19 cellular contexts compared by ENCODE assay signal in the genomic region with DNA sequence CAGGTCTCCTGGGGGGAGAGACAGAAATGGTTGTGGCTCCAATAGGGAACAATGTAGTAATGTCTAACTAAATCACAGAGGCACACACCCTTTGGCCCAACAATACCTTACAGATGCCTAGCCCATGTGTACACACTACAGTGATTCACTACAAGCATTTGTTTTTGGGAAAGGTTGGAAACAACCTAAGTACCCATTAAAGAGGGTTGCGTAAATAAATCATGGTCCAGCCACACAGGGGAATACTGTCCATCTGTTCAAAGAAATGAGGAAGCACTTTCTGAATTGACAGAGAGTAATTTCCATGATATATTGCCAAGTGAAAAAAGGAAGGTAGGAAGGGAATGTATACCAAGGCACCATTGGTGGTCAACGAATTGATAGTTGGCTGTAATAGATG. TPM values are rescaled to one million over a fixed set of nuclear protein-coding genes. Genes with fewer than 3 reads are reported as not detected.
"Had no signal": no experiment of that assay in that cellular context is flagged by ENCODE, and none has a peak within 500 bp of the region (broad histone marks: within the 10 kb centered on the region; RNA-seq: fewer than 3 reads in every experiment).

No MANE protein-coding gene starts in this region.

- H3K36me3 Mint-ChIP-seq: activated CD4-positive, alpha-beta memory T cell treated with anti-CD3 and anti-CD28 coated beads for 36 hours; activated CD8-positive, alpha-beta memory T cell treated with anti-CD3 and anti-CD28 coated beads, Interleukin-2, amount 10 ng/mL, durations not matched to agents 7 days and 5 days; activated naive CD4-positive, alpha-beta T cell treated with anti-CD3 and anti-CD28 coated beads, Interleukin-2, amount 10 ng/mL, durations not matched to agents 7 days and 5 days; type B pancreatic cell had no signal

- H3K4me1 Mint-ChIP-seq: activated CD4-positive, alpha-beta T cell treated with anti-CD3 and anti-CD28 coated beads for 36 hours; activated CD8-positive, alpha-beta memory T cell treated with anti-CD3 and anti-CD28 coated beads, Interleukin-2, amount 10 ng/mL, durations not matched to agents 7 days and 5 days; activated naive CD4-positive, alpha-beta T cell treated with anti-CD3 and anti-CD28 coated beads, Interleukin-2, amount 10 ng/mL, durations not matched to agents 7 days and 5 days had no signal

- H3K9me3 Mint-ChIP-seq: activated CD4-positive, alpha-beta memory T cell treated with anti-CD3 and anti-CD28 coated beads for 36 hours; activated naive CD4-positive, alpha-beta T cell treated with anti-CD3 and anti-CD28 coated beads, Interleukin-2, amount 10 ng/mL, durations not matched to agents 7 days and 5 days; activated T-helper 2 cell treated with anti-CD3 and anti-CD28 coated beads, Interferon-gamma antibody, Interleukin-2, Interleukin-4, amounts not matched to agents 10 μg/mL and 5 μg/mL and 100 μg/mL, durations not matched to agents 14 hours and 24 hours and 36 hours; stimulated activated naive CD8-positive, alpha-beta T cell treated with anti-CD3 and anti-CD28 coated beads, Interleukin-15, Interleukin-2, amounts not matched to agents 100 ng/mL and 50 ng/mL, for 24 hours; type B pancreatic cell had no signal

- H3K4me3 Mint-ChIP-seq: activated CD4-positive, alpha-beta memory T cell treated with anti-CD3 and anti-CD28 coated beads for 36 hours; activated CD4-positive, alpha-beta T cell treated with anti-CD3 and anti-CD28 coated beads for 36 hours; activated CD8-positive, alpha-beta memory T cell treated with anti-CD3 and anti-CD28 coated beads, Interleukin-2, amount 10 ng/mL, durations not matched to agents 7 days and 5 days; activated naive CD4-positive, alpha-beta T cell treated with anti-CD3 and anti-CD28 coated beads, Interleukin-2, amount 10 ng/mL, durations not matched to agents 7 days and 5 days; neural crest cell; stimulated activated naive CD8-positive, alpha-beta T cell treated with anti-CD3 and anti-CD28 coated beads, Interleukin-15, Interleukin-2, amounts not matched to agents 100 ng/mL and 50 ng/mL, for 24 hours; type B pancreatic cell had no signal

- H3K27ac Mint-ChIP-seq: activated CD4-positive, alpha-beta memory T cell treated with anti-CD3 and anti-CD28 coated beads for 36 hours; activated CD4-positive, alpha-beta T cell treated with anti-CD3 and anti-CD28 coated beads for 36 hours; activated CD8-positive, alpha-beta memory T cell treated with anti-CD3 and anti-CD28 coated beads, Interleukin-2, amount 10 ng/mL, durations not matched to agents 7 days and 5 days; activated naive CD4-positive, alpha-beta T cell treated with anti-CD3 and anti-CD28 coated beads, Interleukin-2, amount 10 ng/mL, durations not matched to agents 7 days and 5 days; activated T-helper 2 cell treated with anti-CD3 and anti-CD28 coated beads, Interferon-gamma antibody, Interleukin-2, Interleukin-4, amounts not matched to agents 10 μg/mL and 5 μg/mL and 100 μg/mL, durations not matched to agents 14 hours and 24 hours and 36 hours; stimulated activated naive CD8-positive, alpha-beta T cell treated with anti-CD3 and anti-CD28 coated beads, Interleukin-15, Interleukin-2, amounts not matched to agents 100 ng/mL and 50 ng/mL, for 24 hours; type B pancreatic cell had no signal

- DNase-seq: activated CD4-positive, alpha-beta memory T cell treated with anti-CD3 and anti-CD28 coated beads for 36 hours; activated CD4-positive, alpha-beta T cell treated with anti-CD3 and anti-CD28 coated beads for 36 hours; activated CD8-positive, alpha-beta memory T cell treated with anti-CD3 and anti-CD28 coated beads, Interleukin-2, amount 10 ng/mL, durations not matched to agents 7 days and 5 days; activated naive CD4-positive, alpha-beta T cell treated with anti-CD3 and anti-CD28 coated beads, Interleukin-2, amount 10 ng/mL, durations not matched to agents 7 days and 5 days; activated T-cell treated with anti-CD3 and anti-CD28 coated beads, Interleukin-2, amount 50 U/mL, for 1 hour; adrenal gland; esophagus squamous epithelium; kidney glomerular epithelial cell; T1000 had no signal

- ATAC-seq: activated CD4-positive, alpha-beta T cell treated with anti-CD3 and anti-CD28 coated beads for 36 hours; activated CD8-positive, alpha-beta memory T cell treated with anti-CD3 and anti-CD28 coated beads, Interleukin-2, amount 10 ng/mL, durations not matched to agents 7 days and 5 days; right lobe of liver had no signal

- H3K4me3 ChIP-seq: adrenal gland, esophagus squamous epithelium, right lobe of liver, suprapubic skin had no signal

RNA-seq across cellular contexts. Expression of gene GFI1B, which starts 30.3 kb away (rescaled TPM):
- total RNA-seq: activated CD4-positive, alpha-beta memory T cell treated with anti-CD3 and anti-CD28 coated beads for 36 hours; activated CD8-positive, alpha-beta memory T cell treated with anti-CD3 and anti-CD28 coated beads, Interleukin-2, amount 10 ng/mL, durations not matched to agents 7 days and 5 days; activated T-helper 2 cell treated with anti-CD3 and anti-CD28 coated beads, Interferon-gamma antibody, Interleukin-2, Interleukin-4, amounts not matched to agents 10 μg/mL and 5 μg/mL and 100 μg/mL, durations not matched to agents 14 hours and 24 hours and 36 hours; cardiac septum; myocyte; neural crest cell; osteocyte; pulmonary artery endothelial cell; suprapubic skin had no signal
